In genomic region chr3:136237103-136237502, GRCh38 we compare ENCODE assay signal across 24 cellular contexts. TPM values are rescaled to one million over a fixed set of nuclear protein-coding genes. Genes with fewer than 3 reads are reported as not detected.
DNase-seq lines count a peak whose midpoint lies in the region; ATAC-seq and TF ChIP-seq lines count a peak whose summit lies in the region.
"Had no signal": no experiment of that assay in that cellular context is flagged by ENCODE, and none has a peak within 500 bp of the region (broad histone marks: within the 10 kb centered on the region; RNA-seq: fewer than 3 reads in every experiment).

No MANE protein-coding gene starts in this region.

- peak overlapping the region; percentile 86 for H3K27ac Mint-ChIP-seq in neural crest cell (ENCODE audit: unreplicated experiment)
- H3K27ac Mint-ChIP-seq: CD14-positive monocyte; CD4-positive, alpha-beta memory T cell; CD4-positive, CD25-positive, alpha-beta regulatory T cell had no signal

- H3K79me2 ChIP-seq in Karpas-422 (ENCODE audit: low read length), result no peaks in the 10 kb centered on the region

- H2BK5ac ChIP-seq in IMR-90 (ENCODE audit: low read depth, low read length, poor library complexity, severe bottlenecking), result no peak overlapping the region

- no TSS peak for BruUV-seq in IMR-90 (replicated peaks; lab: Mats Ljungman, UMichigan)

- no peaks in the 10 kb centered on the region for H3K36me3 Mint-ChIP-seq in neural crest cell (ENCODE audit: low read depth)
- H3K36me3 Mint-ChIP-seq: CD14-positive monocyte; CD4-positive, alpha-beta memory T cell; CD4-positive, CD25-positive, alpha-beta regulatory T cell; CD8-positive, alpha-beta memory T cell had no signal

- H3K9ac ChIP-seq in IMR-90 (ENCODE audit: low read depth, low read length), result no peak overlapping the region
- H3K9ac ChIP-seq in Karpas-422 (ENCODE audit: low read length), result no peak overlapping the region
- H3K9ac ChIP-seq: BLaER1 had no signal

- H3K27ac ChIP-seq in IMR-90 (ENCODE audit: insufficient read depth, low read length) (no peak overlapping the region), Karpas-422 (ENCODE audit: low read length) (no peak overlapping the region), thyroid gland (no peak overlapping the region)
- H3K27ac ChIP-seq: BLaER1 had no signal

- H3K14ac ChIP-seq in IMR-90 (replicated peaks; ENCODE audit: low read depth, low read length), result no peak overlapping the region

- H4K20me1 ChIP-seq in IMR-90 (ENCODE audit: insufficient read depth, low read length) (no peaks in the 10 kb centered on the region), Karpas-422 (ENCODE audit: insufficient read depth, low read depth, low read length) (no peaks in the 10 kb centered on the region)
- H4K20me1 ChIP-seq: BLaER1 had no signal

- ATAC-seq in IMR-90 (ENCODE audit: low read depth) (peak; percentile 64), HG03196 (IDR thresholded peaks at IDR 0.05; ENCODE audit: unreplicated experiment) (no peak), GM21528 (IDR thresholded peaks at IDR 0.05; ENCODE audit: low FRiP score, unreplicated experiment) (no peak)
- ATAC-seq: GM12878 had no signal

- H3K9me3 ChIP-seq in IMR-90 (ENCODE audit: control insufficient read depth, insufficient read depth, low read length), result no peaks in the 10 kb centered on the region
- no peaks in the 10 kb centered on the region for H3K9me3 ChIP-seq in Karpas-422 (ENCODE audit: low read length)
- H3K9me3 ChIP-seq in thyroid gland, result no peaks in the 10 kb centered on the region
- H3K9me3 ChIP-seq: BE2C, BLaER1 had no signal

- H2AFZ ChIP-seq in IMR-90 (replicated peaks; ENCODE audit: low read length, poor library complexity), result no peak overlapping the region
- no peak overlapping the region for H2AFZ ChIP-seq in Karpas-422 (ENCODE audit: low read length)

- no peaks in the 10 kb centered on the region for H3K27me3 Mint-ChIP-seq in neural crest cell (ENCODE audit: low read depth)

- H3K56ac ChIP-seq in IMR-90 (ENCODE audit: extremely low read depth, insufficient read depth, low read length), result no peak overlapping the region

- TF ChIP-seq CTCF in IMR-90 (conservative IDR thresholded peaks at IDR 0.05; ENCODE audit: low read depth, low read length) (no peak), neural crest cell (conservative IDR thresholded peaks at IDR 0.05) (no peak), thyroid gland (IDR thresholded peaks at IDR 0.05) (no peak)

- no peaks in the 10 kb centered on the region for H3K4me1 Mint-ChIP-seq in neural crest cell
- H3K4me1 Mint-ChIP-seq: CD14-positive monocyte; CD4-positive, CD25-positive, alpha-beta regulatory T cell; CD8-positive, alpha-beta memory T cell had no signal

- H2BK15ac ChIP-seq in IMR-90 (ENCODE audit: low read depth, low read length), result no peak overlapping the region; the same call in 2 of the 3 replicates

- H3K27me3 ChIP-seq in IMR-90 (ENCODE audit: control insufficient read depth, insufficient read depth, low read length) (peaks cover 8% of the 10 kb centered on the region), Karpas-422 (ENCODE audit: low read length) (no peaks in the 10 kb centered on the region), thyroid gland (no peaks in the 10 kb centered on the region)
- H3K27me3 ChIP-seq: BE2C, BLaER1 had no signal

- H3K18ac ChIP-seq in IMR-90 (ENCODE audit: low read depth, low read length), result no peak overlapping the region

- no peaks in the 10 kb centered on the region for H3K79me1 ChIP-seq in IMR-90 (ENCODE audit: low read depth in 1 of 2, low read length in 2 of 2)

- H3K4me3 Mint-ChIP-seq in neural crest cell, result no peak overlapping the region
- H3K4me3 Mint-ChIP-seq: CD14-positive monocyte; CD4-positive, alpha-beta memory T cell; CD4-positive, CD25-positive, alpha-beta regulatory T cell; CD8-positive, alpha-beta memory T cell had no signal

- no peak overlapping the region for H4K8ac ChIP-seq in IMR-90 (ENCODE audit: low read depth in 2 of 2, low read length in 2 of 2)

- dilution Hi-C loops in IMR-90 (cut with HindIII; ENCODE audit: low sequenced_read_pairs, unreplicated experiment), result no loop called here

- H3K4ac ChIP-seq in IMR-90 (ENCODE audit: low read depth, low read length), result no peak overlapping the region

- peaks cover 7% of the 10 kb centered on the region; the same call in 1 of the 2 replicates for H3K9me1 ChIP-seq in IMR-90 (ENCODE audit: insufficient read depth, low read length)

- H3K9me3 Mint-ChIP-seq in neural crest cell, result no peaks in the 10 kb centered on the region
- H3K9me3 Mint-ChIP-seq: CD14-positive monocyte; CD8-positive, alpha-beta memory T cell had no signal

- no peak overlapping the region for H4K91ac ChIP-seq in IMR-90 (ENCODE audit: insufficient read depth, low read depth, low read length)

- no peak overlapping the region for H2AK5ac ChIP-seq in IMR-90 (ENCODE audit: low read depth, low read length)

- POLR2A ChIA-PET in IMR-90 (lab: Charles Lee; ENCODE audit: unreplicated experiment), result interaction anchor here (0.6 kb wide), 1 partner anchor 9 kb away, joined by 3 read pairs; no protein-coding TSS in a partner anchor

- no peak overlapping the region for H2AK9ac ChIP-seq in IMR-90 (replicated peaks; ENCODE audit: low read depth, low read length, poor library complexity)

- DNase-seq in IMR-90 (no peak), Karpas-422 (peak; percentile 26), neural crest cell (ENCODE audit: low read depth, low spot score) (no peak), thyroid gland (no peak)
- DNase-seq: 8988T; ACHN; BE2C; C1 segment of cervical spinal cord; CD4-positive, alpha-beta memory T cell; CD4-positive, CD25-positive, alpha-beta regulatory T cell; CD8-positive, alpha-beta memory T cell; COR-L47; DMS 273 treated with DMSO at 0.1 percent for 48 hours; DMS153; DMS53; DMS79; DND-41; EL; GDM1 had no signal

- H3K23ac ChIP-seq in IMR-90 (ENCODE audit: low read depth, low read length), result no peak overlapping the region; the same call in 1 of the 2 replicates

- H2BK20ac ChIP-seq in IMR-90 (ENCODE audit: low read depth, low read length), result no peak overlapping the region

- TF ChIP-seq POLR2A in IMR-90 (IDR thresholded peaks at IDR 0.05; ENCODE audit: low read depth, low read length) (no peak), thyroid gland (IDR thresholded peaks at IDR 0.05) (no peak)

- intact Hi-C loops in IMR-90 (cut with micrococcal nuclease), result no loop called here
- intact Hi-C loops in thyroid gland (cut with DNase I), result no loop called here

- H4K5ac ChIP-seq in IMR-90 (ENCODE audit: low read depth, low read length), result no peak overlapping the region

- H3K4me1 ChIP-seq in IMR-90 (ENCODE audit: control insufficient read depth, insufficient read depth, low read length), result peaks cover 7% of the 10 kb centered on the region
- no peaks in the 10 kb centered on the region for H3K4me1 ChIP-seq in Karpas-422 (ENCODE audit: low read length)
- no peaks in the 10 kb centered on the region for H3K4me1 ChIP-seq in thyroid gland
- H3K4me1 ChIP-seq: BE2C, BLaER1 had no signal

- no CpG with 5 or more reads among the region's 1 CpG for whole genome bisulfite sequencing in IMR-90 (ENCODE audit: extremely low coverage in 2 of 2, insufficient read length in 1 of 2), 2 experiments
- 94 to 100% methylated on average over 1 of the region's 1 CpG for WGBS in thyroid gland, 2 donors

- H3K4me2 ChIP-seq in IMR-90 (ENCODE audit: low read depth, low read length), result peak overlapping the region; percentile 25; the same call in 1 of the 2 replicates
- H3K4me2 ChIP-seq in Karpas-422 (ENCODE audit: low read depth, low read length, poor library complexity, severe bottlenecking), result no peak overlapping the region
- H3K4me2 ChIP-seq: BLaER1 had no signal

- CTCF ChIA-PET in IMR-90 (lab: Yijun Ruan, JAX), result no interaction called here

- H3K9me2 ChIP-seq in Karpas-422 (replicated peaks; ENCODE audit: insufficient read depth, low read length), result no peaks in the 10 kb centered on the region

- no peak overlapping the region for H2BK120ac ChIP-seq in IMR-90 (ENCODE audit: low read depth, low read length)

- H3K36me3 ChIP-seq in IMR-90 (ENCODE audit: control insufficient read depth, insufficient read depth, low read length) (no peaks in the 10 kb centered on the region), Karpas-422 (ENCODE audit: insufficient read depth, low read length) (no peaks in the 10 kb centered on the region), thyroid gland (no peaks in the 10 kb centered on the region)
- H3K36me3 ChIP-seq: BE2C, BLaER1 had no signal

- no peak overlapping the region for H3K4me3 ChIP-seq in IMR-90 (ENCODE audit: insufficient read depth, low read depth, low read length)
- no peak overlapping the region for H3K4me3 ChIP-seq in Karpas-422 (ENCODE audit: low read length)
- H3K4me3 ChIP-seq in thyroid gland (replicated peaks in 1 of 3), result no peak overlapping the region
- H3K4me3 ChIP-seq: BLaER1, GM12878 had no signal

- no peak for TF ChIP-seq RAD21 in IMR-90 (IDR thresholded peaks at IDR 0.05; ENCODE audit: low read length)

- in situ Hi-C loops in IMR-90 (cut with MboI; ENCODE audit: low sequenced_read_pairs), result no loop called here

TF ChIP-seq in IMR-90, 13 proteins besides CTCF, POLR2A, EP300 and RAD21 (continues in another document):
- no peak for TF ChIP-seq FOS (IDR thresholded peaks at IDR 0.05; ENCODE audit: low read depth, low read length)
- TF ChIP-seq, protein P1, sequence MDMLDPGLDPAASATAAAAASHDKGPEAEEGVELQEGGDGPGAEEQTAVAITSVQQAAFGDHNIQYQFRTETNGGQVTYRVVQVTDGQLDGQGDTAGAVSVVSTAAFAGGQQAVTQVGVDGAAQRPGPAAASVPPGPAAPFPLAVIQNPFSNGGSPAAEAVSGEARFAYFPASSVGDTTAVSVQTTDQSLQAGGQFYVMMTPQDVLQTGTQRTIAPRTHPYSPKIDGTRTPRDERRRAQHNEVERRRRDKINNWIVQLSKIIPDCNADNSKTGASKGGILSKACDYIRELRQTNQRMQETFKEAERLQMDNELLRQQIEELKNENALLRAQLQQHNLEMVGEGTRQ (IDR thresholded peaks at IDR 0.05; ENCODE audit: low read depth, low read length), result no peak
- TF ChIP-seq RFX5 (IDR thresholded peaks at IDR 0.05; ENCODE audit: low read depth, low read length), result no peak
- TF ChIP-seq NFE2L2 (IDR thresholded peaks at IDR 0.05; ENCODE audit: low read depth, low read length), result no peak
- no peak for TF ChIP-seq SMC3 (IDR thresholded peaks at IDR 0.05; ENCODE audit: low read depth, low read length)

RNA-seq across cellular contexts. Expression of gene PCCB, which starts 13.0 kb away (rescaled TPM):
- total RNA-seq in IMR-90 (2012; rRNA removed), result 63.6 and 76.2 TPM in 2 replicates
- 37.3 and 40.5 TPM in 2 replicates for polyA plus RNA-seq in IMR-90 (2012; rRNA removed)
- 26.1 and 27.1 TPM in 2 replicates for polyA plus RNA-seq in IMR-90 (2012; cell fraction: cytosol; rRNA removed)
- polyA plus RNA-seq in IMR-90 (2012; cell fraction: nucleus; rRNA removed; ENCODE audit: low replicate concordance), result 15.2 and 19.3 TPM in 2 replicates
- 59.2 and 77.8 TPM in 2 replicates for total RNA-seq in Karpas-422 (2014; rRNA removed; shearing (Covaris generic); ENCODE audit: low replicate concordance)
- total RNA-seq in neural crest cell, result 49.0 and 50.7 TPM in 2 replicates
- total RNA-seq in thyroid gland, result 10 to 100 TPM; 31.2 to 95.8 (median 60.3) TPM

RNA-seq across cellular contexts. Expression of gene MSL2, which starts 41.0 kb away (rescaled TPM):
- total RNA-seq in IMR-90 (2012; rRNA removed) (13.6 and 20.8 TPM in 2 replicates), neural crest cell (47.4 and 50.5 TPM in 2 replicates), thyroid gland (10 to 100 TPM; 28.6 to 55.8 (median 44.4) TPM)
- polyA plus RNA-seq in IMR-90 (2012; rRNA removed), result 4.0 and 7.1 TPM in 2 replicates
- 1.2 and 2.3 TPM in 2 replicates for polyA plus RNA-seq in IMR-90 (2012; cell fraction: cytosol; rRNA removed)
- 0.79 and 3.5 TPM in 2 replicates for polyA plus RNA-seq in IMR-90 (2012; cell fraction: nucleus; rRNA removed; ENCODE audit: low replicate concordance)
- total RNA-seq in Karpas-422 (2014; rRNA removed; shearing (Covaris generic); ENCODE audit: low replicate concordance), result 18.4 and 47.1 TPM in 2 replicates
